In genomic region chr17:49715717-49716279, GRCh38 we compare ENCODE assay signal across 10 cellular contexts. TPM values are rescaled to one million over a fixed set of nuclear protein-coding genes. Genes with fewer than 3 reads are reported as not detected.
A peak's percentile ranks its signal among the peaks of the same experiment; 100 is the strongest.
DNase-seq lines count a peak whose midpoint lies in the region; ATAC-seq lines count a peak whose summit lies in the region.
"Had no signal": no experiment of that assay in that cellular context is flagged by ENCODE, and none has a peak within 500 bp of the region (broad histone marks: within the 10 kb centered on the region; RNA-seq: fewer than 3 reads in every experiment).

No MANE protein-coding gene starts in this region.

- ATAC-seq in left ventricle myocardium superior = peak; percentile 14
- peak; percentile 53 for ATAC-seq in stimulated activated naive CD8-positive, alpha-beta T cell treated with anti-CD3 and anti-CD28 coated beads, Interleukin-15, amount 100 ng/mL, for 72 hours
- ATAC-seq in GM21367 (IDR thresholded peaks at IDR 0.05; ENCODE audit: unreplicated experiment) = no peak

- peak overlapping the region; percentile 46 to 58 for H3K4me3 Mint-ChIP-seq in stimulated activated naive CD8-positive, alpha-beta T cell treated with anti-CD3 and anti-CD28 coated beads, Interleukin-15, amount 100 ng/mL, for 72 hours

- peak; percentile 70 for DNase-seq in activated CD8-positive, alpha-beta memory T cell treated with anti-CD3 and anti-CD28 coated beads for 24 hours
- DNase-seq in activated CD8-positive, alpha-beta memory T cell treated with anti-CD3 and anti-CD28 coated beads, Interleukin-2, amount 50 U/mL, for 48 hours = no peak
- DNase-seq in activated T-cell treated with anti-CD3 and anti-CD28 coated beads for 4 hours = peak; percentile 26
- no peak for DNase-seq in left ventricle myocardium superior
- peak; percentile 34 to 59 for DNase-seq in stimulated activated naive CD8-positive, alpha-beta T cell treated with anti-CD3 and anti-CD28 coated beads, Interleukin-15, amount 100 ng/mL, for 72 hours
- no peak for DNase-seq in NCI-H524 (lab: John Stamatoyannopoulos, UW)
- DNase-seq in NCI-H446 treated with DMSO at 0.1 percent for 48 hours (lab: John Stamatoyannopoulos, UW) = no peak
- DNase-seq: cortex of kidney, KG1 had no signal

- H3K27me3 Mint-ChIP-seq in stimulated activated naive CD8-positive, alpha-beta T cell treated with anti-CD3 and anti-CD28 coated beads, Interleukin-15, amount 100 ng/mL, for 72 hours = no peaks in the 10 kb centered on the region

- H3K9me3 Mint-ChIP-seq in stimulated activated naive CD8-positive, alpha-beta T cell treated with anti-CD3 and anti-CD28 coated beads, Interleukin-15, amount 100 ng/mL, for 72 hours = no peaks in the 10 kb centered on the region

- peaks cover 52% of the 10 kb centered on the region for H3K4me1 Mint-ChIP-seq in stimulated activated naive CD8-positive, alpha-beta T cell treated with anti-CD3 and anti-CD28 coated beads, Interleukin-15, amount 100 ng/mL, for 72 hours

- intact Hi-C loops in left ventricle myocardium superior (cut with micrococcal nuclease) = no loop called here

- peak overlapping the region; percentile 95 to 96 for H3K27ac Mint-ChIP-seq in stimulated activated naive CD8-positive, alpha-beta T cell treated with anti-CD3 and anti-CD28 coated beads, Interleukin-15, amount 100 ng/mL, for 72 hours

RNA-seq across cellular contexts. Expression of gene SLC35B1, which starts 8.0 kb away (rescaled TPM):
- total RNA-seq in left ventricle myocardium superior = 61.5 TPM

RNA-seq across cellular contexts. Expression of gene SPOP, which starts 37.9 kb away (rescaled TPM):
- 77.8 TPM for total RNA-seq in left ventricle myocardium superior

RNA-seq across cellular contexts. Expression of gene FAM117A, which starts 48.1 kb away (rescaled TPM):
- 11.2 TPM for total RNA-seq in left ventricle myocardium superior

Comparison
In these comparisons a context has a peak if more than half of its experiments do, and no peak if none do; other contexts are left out.
1. DNase-seq: peak in activated CD8-positive, alpha-beta memory T cell treated with anti-CD3 and anti-CD28 coated beads for 24 hours (single experiment), activated T-cell treated with anti-CD3 and anti-CD28 coated beads for 4 hours (single experiment) and stimulated activated naive CD8-positive, alpha-beta T cell treated with anti-CD3 and anti-CD28 coated beads, Interleukin-15, amount 100 ng/mL, for 72 hours (2 of 2); none in activated CD8-positive, alpha-beta memory T cell treated with anti-CD3 and anti-CD28 coated beads, Interleukin-2, amount 50 U/mL, for 48 hours (single experiment), left ventricle myocardium superior (single experiment), NCI-H524 (0 of 2) and NCI-H446 treated with DMSO at 0.1 percent for 48 hours (single experiment).